ENCODE assay signal across 23 cellular contexts in the genomic region with DNA sequence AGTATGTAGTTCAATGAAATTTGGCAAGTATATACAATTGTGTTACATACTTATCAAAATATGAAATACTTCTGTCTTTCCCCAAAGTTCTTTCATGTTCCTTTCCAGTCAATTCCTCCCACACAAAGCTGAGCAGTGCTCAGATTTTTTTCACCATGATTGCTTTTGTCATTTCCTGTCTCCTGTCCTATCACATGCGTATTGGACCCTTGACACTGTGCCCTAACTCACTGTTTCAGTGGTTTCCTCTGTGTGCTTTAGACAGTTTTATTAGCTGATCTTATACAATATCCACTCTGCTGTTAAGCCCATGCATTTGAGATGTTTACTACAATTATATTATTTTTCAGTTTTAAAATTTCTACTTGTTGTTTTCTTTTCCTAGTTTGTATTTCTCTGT.
"Had no signal": no experiment of that assay in that cellular context is flagged by ENCODE, and none has a peak within 500 bp of the region (broad histone marks: within the 10 kb centered on the region; RNA-seq: fewer than 3 reads in every experiment).

No MANE protein-coding gene starts in this region.

- H3K79me2 ChIP-seq: hepatocyte had no signal

- H3K27ac Mint-ChIP-seq: dendritic cell treated with granulocyte-macrophage colony-stimulating factor and Interleukin-4, amounts not matched to agents 40 ng/mL and 50 ng/mL, for 4 days; effector memory CD8-positive, alpha-beta T cell; naive thymus-derived CD4-positive, alpha-beta T cell; nephron progenitor cell had no signal

- DNase-seq: effector memory CD8-positive, alpha-beta T cell; esophagus squamous epithelium; foreskin melanocyte; head of caudate nucleus; kidney; left cardiac atrium; left ventricle myocardium superior; mesendoderm; naive thymus-derived CD4-positive, alpha-beta T cell; nephron progenitor cell; sigmoid colon; stimulated activated CD4-positive, alpha-beta T cell treated with anti-CD3 and anti-CD28 coated beads, Interleukin-2, amount 100 ng/mL, for 24 hours; stimulated activated CD4-positive, alpha-beta T cell treated with anti-CD3 and anti-CD28 coated beads, Interleukin-4, amount 100 ng/mL, for 4 hours; stimulated activated naive CD4-positive, alpha-beta T cell; stomach; substantia nigra; transverse colon had no signal

- H3K27me3 Mint-ChIP-seq: dendritic cell treated with granulocyte-macrophage colony-stimulating factor and Interleukin-4, amounts not matched to agents 40 ng/mL and 50 ng/mL, for 4 days; effector memory CD8-positive, alpha-beta T cell; naive thymus-derived CD4-positive, alpha-beta T cell had no signal

- H3K9me3 Mint-ChIP-seq: dendritic cell treated with granulocyte-macrophage colony-stimulating factor and Interleukin-4, amounts not matched to agents 40 ng/mL and 50 ng/mL, for 4 days; nephron progenitor cell had no signal

- H3K27me3 ChIP-seq: esophagus squamous epithelium, hepatocyte, neutrophil, sigmoid colon, stomach, transverse colon had no signal

- H3K4me2 ChIP-seq: hepatocyte had no signal

- H2AFZ ChIP-seq: hepatocyte had no signal

- H3K4me3 ChIP-seq: esophagus squamous epithelium, hepatocyte, lung, sigmoid colon, skin epidermis, stomach, thoracic aorta, transverse colon had no signal

- H3K4me3 Mint-ChIP-seq: dendritic cell treated with granulocyte-macrophage colony-stimulating factor and Interleukin-4, amounts not matched to agents 40 ng/mL and 50 ng/mL, for 4 days; effector memory CD8-positive, alpha-beta T cell; naive thymus-derived CD4-positive, alpha-beta T cell; nephron progenitor cell had no signal

- H3K4me1 Mint-ChIP-seq: nephron progenitor cell had no signal

- H3K36me3 Mint-ChIP-seq: naive thymus-derived CD4-positive, alpha-beta T cell had no signal

- H3K36me3 ChIP-seq: esophagus squamous epithelium, neutrophil, sigmoid colon, stomach, thoracic aorta, transverse colon had no signal

- ATAC-seq: effector memory CD8-positive, alpha-beta T cell; left cardiac atrium; left ventricle myocardium superior; naive thymus-derived CD4-positive, alpha-beta T cell had no signal

- H3K27ac ChIP-seq: esophagus squamous epithelium, hepatocyte, neutrophil, sigmoid colon, skin epidermis, stomach, thoracic aorta, transverse colon had no signal

- H3K4me1 ChIP-seq: esophagus squamous epithelium, sigmoid colon, stomach had no signal
